ENCODE assay signal across 7 cellular contexts in the genomic region with DNA sequence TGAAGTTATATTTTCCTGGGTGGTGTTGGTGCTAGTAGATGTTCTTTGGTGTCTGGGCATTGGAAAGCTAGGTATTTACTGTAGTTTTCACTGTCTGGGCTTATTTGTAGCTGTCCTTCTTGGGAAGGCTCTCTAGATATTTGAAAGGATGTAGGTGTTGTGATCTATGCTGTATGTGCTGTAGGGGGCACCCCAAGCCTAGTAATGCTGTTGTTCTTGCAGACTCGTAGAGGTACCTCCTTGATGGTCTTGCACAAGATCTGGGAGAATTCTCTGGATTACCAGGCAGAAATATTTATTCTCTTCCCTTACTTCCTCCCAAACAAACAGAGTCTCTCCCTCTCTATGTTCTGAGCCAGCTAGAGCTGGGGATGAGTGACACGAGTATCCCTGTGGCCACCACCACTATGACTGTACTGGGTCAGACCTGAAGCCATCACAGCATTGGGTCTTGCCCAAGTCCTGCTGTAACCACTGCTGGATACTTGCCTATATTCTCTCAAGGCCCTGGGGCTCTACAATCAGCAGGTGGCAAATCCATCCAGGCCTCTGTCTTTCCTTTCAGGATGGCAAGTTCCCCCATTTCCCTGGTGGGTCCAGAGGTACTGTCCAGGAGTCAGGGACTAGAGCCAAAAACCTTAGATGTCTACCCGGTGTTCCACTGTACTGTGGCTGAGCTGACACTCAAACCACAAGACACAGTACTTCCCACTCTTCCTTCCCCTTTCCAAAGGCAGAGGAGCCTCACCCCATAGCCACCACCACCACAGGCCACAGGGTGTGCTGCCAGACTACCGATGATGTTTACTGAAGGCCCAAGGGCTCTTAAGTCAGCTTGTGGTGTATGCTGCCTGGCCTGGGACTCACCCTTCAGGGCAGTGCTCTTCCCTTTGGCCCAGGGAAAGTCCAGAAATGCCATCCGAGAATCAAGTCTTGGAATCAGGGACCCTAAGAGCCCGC.
DNase-seq lines count a peak whose midpoint lies in the region; ATAC-seq, FAIRE-seq and TF ChIP-seq lines count a peak whose summit lies in the region.

No MANE protein-coding gene starts in this region.

- H3K27ac ChIP-seq in small intestine (ENCODE audit: low read depth in 1 of 2, low read length in 1 of 2): no peak overlapping the region

- no peaks in the 10 kb centered on the region for H3K36me3 Mint-ChIP-seq in activated CD4-positive, alpha-beta memory T cell treated with anti-CD3 and anti-CD28 coated beads for 36 hours

- no peak overlapping the region for H3K27ac Mint-ChIP-seq in activated CD4-positive, alpha-beta memory T cell treated with anti-CD3 and anti-CD28 coated beads for 36 hours

- no peaks in the 10 kb centered on the region for H3K27me3 ChIP-seq in small intestine (ENCODE audit: control insufficient read depth in 2 of 2, insufficient read depth in 2 of 2, low read length in 2 of 2)

- POLR2A ChIA-PET in GM10248 (lab: Yijun Ruan, JAX): no interaction called here
- POLR2A ChIA-PET in activated CD4-positive, alpha-beta memory T cell treated with anti-CD3 and anti-CD28 coated beads for 36 hours (lab: Charles Lee): no interaction called here

- TF ChIP-seq CTCF in GM10248 (IDR thresholded peaks at IDR 0.05; ENCODE audit: control extremely low read depth, extremely low read depth, low read depth, missing control alignments): peak; percentile 14
- no peak for TF ChIP-seq CTCF in GM20000 (IDR thresholded peaks at IDR 0.05; ENCODE audit: extremely low read depth, missing control alignments)

- no peak for FAIRE-seq in small intestine (lab: Jason Lieb, UNC)

- no peaks in the 10 kb centered on the region for H3K4me1 Mint-ChIP-seq in activated CD4-positive, alpha-beta memory T cell treated with anti-CD3 and anti-CD28 coated beads for 36 hours (ENCODE audit: low read depth)

- 64 to 65% (median 65%) methylated on average over 6 of the region's 6 CpGs for WGBS in small intestine, 3 donors

- no peaks in the 10 kb centered on the region for H3K36me3 ChIP-seq in small intestine (ENCODE audit: control insufficient read depth in 2 of 2, insufficient read depth in 2 of 2, low read length in 2 of 2)

- no peaks in the 10 kb centered on the region for H3K9me3 Mint-ChIP-seq in activated CD4-positive, alpha-beta memory T cell treated with anti-CD3 and anti-CD28 coated beads for 36 hours

- intact Hi-C loops in activated CD4-positive, alpha-beta memory T cell treated with anti-CD3 and anti-CD28 coated beads for 36 hours (cut with micrococcal nuclease): no loop called here

- H3K4me3 ChIP-seq in small intestine (ENCODE audit: low read depth in 1 of 2, low read length in 2 of 2): no peak overlapping the region

- H3K4me3 Mint-ChIP-seq in activated CD4-positive, alpha-beta memory T cell treated with anti-CD3 and anti-CD28 coated beads for 36 hours: no peak overlapping the region

- DNase-seq in GM10248 (ENCODE audit: extremely low spot score) (no peak), NCI-H1105 treated with DMSO at 0.1 percent for 48 hours (lab: John Stamatoyannopoulos, UW) (peak; percentile 59), fibroblast of the conjunctiva (ENCODE audit: low read depth) (peak; percentile 73), small intestine (peak; percentile 19), GM20000 (ENCODE audit: low spot score) (no peak)
- DNase-seq in activated CD4-positive, alpha-beta memory T cell treated with anti-CD3 and anti-CD28 coated beads for 36 hours: peak; percentile 55

- peaks cover 2% of the 10 kb centered on the region for H3K27me3 Mint-ChIP-seq in activated CD4-positive, alpha-beta memory T cell treated with anti-CD3 and anti-CD28 coated beads for 36 hours

- H3K9me3 ChIP-seq in small intestine (ENCODE audit: control insufficient read depth, low read depth): no peaks in the 10 kb centered on the region

- no peak for ATAC-seq in GM18858 (IDR thresholded peaks at IDR 0.05; ENCODE audit: unreplicated experiment)

- H3K4me1 ChIP-seq in small intestine (ENCODE audit: control insufficient read depth in 2 of 2, insufficient read depth in 1 of 2, low read depth in 1 of 2, low read length in 1 of 2): no peaks in the 10 kb centered on the region

- CTCF ChIA-PET in GM10248 (lab: Yijun Ruan, JAX): interaction anchor here (1.7 kb wide), 1 partner anchor 782 kb away, joined by 9 read pairs; no protein-coding TSS in a partner anchor
- CTCF ChIA-PET in activated CD4-positive, alpha-beta memory T cell treated with anti-CD3 and anti-CD28 coated beads for 36 hours (lab: Charles Lee): interaction anchor here (1.6 kb wide), 1 partner anchor 782 kb away, joined by 10 read pairs; no protein-coding TSS in a partner anchor

Comparison
In these comparisons a context has a peak if more than half of its experiments do, and no peak if none do; other contexts are left out.
1. DNase-seq: peak in NCI-H1105 treated with DMSO at 0.1 percent for 48 hours (single experiment), activated CD4-positive, alpha-beta memory T cell treated with anti-CD3 and anti-CD28 coated beads for 36 hours (single experiment), fibroblast of the conjunctiva (single experiment) and small intestine (single experiment); none in GM10248 (single experiment) and GM20000 (single experiment).